17 cellular contexts compared by ENCODE assay signal in genomic region chr9:71858102-71858798, GRCh38. TPM values are rescaled to one million over a fixed set of nuclear protein-coding genes. Genes with fewer than 3 reads are reported as not detected.
DNase-seq lines count a peak whose midpoint lies in the region; ATAC-seq and TF ChIP-seq lines count a peak whose summit lies in the region.
"Had no signal": no experiment of that assay in that cellular context is flagged by ENCODE, and none has a peak within 500 bp of the region (broad histone marks: within the 10 kb centered on the region; RNA-seq: fewer than 3 reads in every experiment).

No MANE protein-coding gene starts in this region.

- no peak overlapping the region for H2AFZ ChIP-seq in OCI-LY3 (ENCODE audit: low read depth, low read length)

- WGBS in liver: 40% methylated on average over 2 of the region's 2 CpGs

- no peak overlapping the region for H3K4me3 Mint-ChIP-seq in activated T-cell treated with anti-CD3 and anti-CD28 coated beads, Interleukin-2, amount 50 U/mL, for 24 hours

- ATAC-seq in GM21381 (IDR thresholded peaks at IDR 0.05; ENCODE audit: unreplicated experiment) (peak; percentile 7), left ventricle myocardium superior (no peak), HG03469 (IDR thresholded peaks at IDR 0.05; ENCODE audit: unreplicated experiment) (no peak)

- H3K4me3 ChIP-seq in OCI-LY3 (ENCODE audit: low read length) (no peak overlapping the region), liver (ENCODE audit: low read depth in 1 of 3, low read length in 3 of 3) (no peak overlapping the region)
- H3K4me3 ChIP-seq: GM12878, SJSA1 had no signal

- intact Hi-C loops in left ventricle myocardium superior (cut with micrococcal nuclease): no loop called here

- H3K9ac ChIP-seq in OCI-LY3 (ENCODE audit: low read length) (no peak overlapping the region), liver (ENCODE audit: low read depth in 1 of 2, low read length in 2 of 2) (no peak overlapping the region)

- H3K27ac ChIP-seq in OCI-LY3 (ENCODE audit: low read length) (no peak overlapping the region), liver (ENCODE audit: low read depth in 1 of 2, low read length in 2 of 2) (no peak overlapping the region)
- H3K27ac ChIP-seq: SJSA1 had no signal

- DNase-seq in activated T-cell treated with anti-CD3 and anti-CD28 coated beads, Interleukin-2, amount 50 U/mL, for 24 hours: no peak
- no peak for DNase-seq in activated T-cell treated with anti-CD3 and anti-CD28 coated beads, Interleukin-2, amount 50 U/mL, for 48 hours
- DNase-seq in left ventricle myocardium superior: no peak
- no peak for DNase-seq in RKO (ENCODE audit: low spot score)
- DNase-seq: AML-193, DMS53, H7, NCI-H1436 treated with DMSO at 0.1 percent for 48 hours, NCI-H2081, NCI-H2227 treated with DMSO at 0.1 percent for 48 hours, NCI-H526 had no signal

- H3K79me2 ChIP-seq in OCI-LY3 (ENCODE audit: low read length): no peaks in the 10 kb centered on the region

- H3K27ac Mint-ChIP-seq in activated T-cell treated with anti-CD3 and anti-CD28 coated beads, Interleukin-2, amount 50 U/mL, for 24 hours: peak overlapping the region; percentile 79

- H3K36me3 ChIP-seq in OCI-LY3 (replicated peaks; ENCODE audit: low read depth, low read length) (peaks cover 34% of the 10 kb centered on the region), liver (ENCODE audit: control insufficient read depth in 4 of 4, insufficient read depth in 3 of 4, low read depth in 1 of 4, low read length in 3 of 4) (no peaks in the 10 kb centered on the region)
- H3K36me3 ChIP-seq: SJSA1 had no signal

- peak in 1 of 2 donors; percentile 6 for TF ChIP-seq RAD21 in liver (IDR thresholded peaks at IDR 0.05)

- peak overlapping the region; percentile 29; the same call in 1 of the 2 replicates for H3K4me2 ChIP-seq in OCI-LY3 (ENCODE audit: low read length)

- peaks cover 21% of the 10 kb centered on the region for H3K9me3 Mint-ChIP-seq in activated T-cell treated with anti-CD3 and anti-CD28 coated beads, Interleukin-2, amount 50 U/mL, for 24 hours

- no peaks in the 10 kb centered on the region for H4K20me1 ChIP-seq in OCI-LY3 (ENCODE audit: insufficient read depth, low read length)

- H3K27me3 ChIP-seq in OCI-LY3 (ENCODE audit: low read depth, low read length) (no peaks in the 10 kb centered on the region), liver (ENCODE audit: control insufficient read depth in 4 of 4, insufficient read depth in 4 of 4, low read length in 3 of 4) (no peaks in the 10 kb centered on the region)
- H3K27me3 ChIP-seq: SJSA1 had no signal

- H3K9me3 ChIP-seq in OCI-LY3 (ENCODE audit: insufficient read depth, low read length): peaks cover 25% of the 10 kb centered on the region
- H3K9me3 ChIP-seq in liver (ENCODE audit: control insufficient read depth in 4 of 4, low read length in 3 of 4): peaks cover 0 to 9% (median 0%) of the 10 kb centered on the region in 4 donors

- no peak for TF ChIP-seq CTCF in OCI-LY3 (IDR thresholded peaks at IDR 0.05; ENCODE audit: low read depth, low read length)
- TF ChIP-seq CTCF in liver (IDR thresholded peaks at IDR 0.05; ENCODE audit: low read depth, low read length, missing input control): no peak

- no peaks in the 10 kb centered on the region for H3K27me3 Mint-ChIP-seq in activated T-cell treated with anti-CD3 and anti-CD28 coated beads, Interleukin-2, amount 50 U/mL, for 24 hours

- H3K4me1 ChIP-seq in OCI-LY3 (ENCODE audit: low read length) (peaks cover 13% of the 10 kb centered on the region), liver (ENCODE audit: control insufficient read depth in 4 of 4, insufficient read depth in 4 of 4, low read length in 3 of 4) (peaks cover 5 to 26% (median 9%) of the 10 kb centered on the region in 4 donors)
- H3K4me1 ChIP-seq: SJSA1 had no signal

- H3K36me3 Mint-ChIP-seq in activated T-cell treated with anti-CD3 and anti-CD28 coated beads, Interleukin-2, amount 50 U/mL, for 24 hours (ENCODE audit: low read depth): peaks cover 35% of the 10 kb centered on the region

- H3K4me1 Mint-ChIP-seq in activated T-cell treated with anti-CD3 and anti-CD28 coated beads, Interleukin-2, amount 50 U/mL, for 24 hours (ENCODE audit: low read depth): peaks cover 29% of the 10 kb centered on the region

TF ChIP-seq in liver, 16 proteins besides CTCF, POLR2A, EP300 and RAD21:
- TF ChIP-seq YY1 (IDR thresholded peaks at IDR 0.05) (peak; percentile 16), HNF4G (IDR thresholded peaks at IDR 0.05) (no peak), RXRA (IDR thresholded peaks at IDR 0.05) (peak in 1 of 2 donors; percentile 9), SP1 (IDR thresholded peaks at IDR 0.05) (no peak), FOXA2 (IDR thresholded peaks at IDR 0.05) (no peak), ATF3 (IDR thresholded peaks at IDR 0.05) (no peak), ZBTB33 (IDR thresholded peaks at IDR 0.05) (peak; percentile 25), HNF4A (conservative IDR thresholded peaks at IDR 0.05) (peak in 1 of 2 donors; percentile 17), JUND (IDR thresholded peaks at IDR 0.05) (no peak), FOXA1 (IDR thresholded peaks at IDR 0.05) (no peak), REST (IDR thresholded peaks at IDR 0.05) (no peak), NR2F2 (IDR thresholded peaks at IDR 0.05) (no peak), MAX (IDR thresholded peaks at IDR 0.05) (peak; percentile 25), GABPA (IDR thresholded peaks at IDR 0.05 in 1 of 2, conservative IDR thresholded peaks at IDR 0.05 in 1 of 2) (no peak), TAF1 (conservative IDR thresholded peaks at IDR 0.05) (no peak), EGR1 (IDR thresholded peaks at IDR 0.05; ENCODE audit: low read depth in 2 of 2) (no peak)

RNA-seq across cellular contexts. Expression of gene ABHD17B, which starts 52.7 kb away (rescaled TPM):
- total RNA-seq in liver: 10 to 100 TPM; 12.9 to 17.7 TPM
- 1 to 10 TPM; 5.2 to 7.4 TPM for polyA plus RNA-seq in liver
- total RNA-seq in left ventricle myocardium superior: 11.3 TPM

RNA-seq across cellular contexts. Expression of gene C9orf85, which starts 53.2 kb away (rescaled TPM):
- total RNA-seq in liver (1 to 10 TPM; 3.9 to 6.6 TPM), left ventricle myocardium superior (7.3 TPM)
- polyA plus RNA-seq in liver: 1 to 10 TPM; 3.6 to 3.8 TPM
